1 cellular context compared by ENCODE assay signal in genomic region chr10:15136129-15136726, GRCh38.
TF ChIP-seq lines count a peak whose summit lies in the region.

No MANE protein-coding gene starts in this region.

TF ChIP-seq in K562, 482 proteins besides CTCF, POLR2A, EP300 and RAD21:
- TF ChIP-seq OTX1 (CRISPR knock-in tag; IDR thresholded peaks at IDR 0.05) (0 out of 2 replicates have a peak, but pooled peaks have one; percentile 9), TBP (optimal IDR thresholded peaks at IDR 0.05; ENCODE audit: low read depth, low read length) (no peak), ZNF512 (tag; IDR thresholded peaks at IDR 0.05) (peak; percentile 81), ELF4 (CRISPR knock-in tag; IDR thresholded peaks at IDR 0.05) (0 out of 2 replicates have a peak, but pooled peaks have one; percentile 21), ZNF263 (CRISPR knock-in tag; IDR thresholded peaks at IDR 0.05; ENCODE audit: borderline replicate concordance) (peak; percentile 34; the same call in 1 of the 2 replicates)
